26 cellular contexts compared by ENCODE assay signal in genomic region chr1:243218059-243218458, GRCh38.
"Had no signal": no experiment of that assay in that cellular context is flagged by ENCODE, and none has a peak within 500 bp of the region (broad histone marks: within the 10 kb centered on the region; RNA-seq: fewer than 3 reads in every experiment).

No MANE protein-coding gene starts in this region.

- H3K9me3 Mint-ChIP-seq: activated naive CD8-positive, alpha-beta T cell treated with anti-CD3 and anti-CD28 coated beads, Interleukin-2, amount 50 U/mL, for 24 hours; activated T-cell treated with anti-CD3 and anti-CD28 coated beads, Interleukin-2, amount 50 U/mL, for 24 hours; activated T-helper 1 cell treated with anti-CD3 and anti-CD28 coated beads, Interleukin-12 subunit alpha, Interleukin-12 subunit beta, Interleukin-2, Interleukin-4 antibody, amounts not matched to agents 30 ng/mL and 10 ng/mL and 1 ng/mL, durations not matched to agents 14 hours and 24 hours and 36 hours had no signal

- H3K27me3 Mint-ChIP-seq: activated B cell treated with CpG ODN at 0.5 μM for 24 hours; activated CD4-positive, alpha-beta T cell treated with anti-CD3 and anti-CD28 coated beads, Interleukin-2, amount 10 ng/mL, durations not matched to agents 24 days and 14 days; activated CD8-positive, alpha-beta memory T cell treated with anti-CD3 and anti-CD28 coated beads, Interleukin-2, amount 10 ng/mL, durations not matched to agents 7 days and 5 days; activated naive CD8-positive, alpha-beta T cell treated with anti-CD3 and anti-CD28 coated beads, Interleukin-2, amount 50 U/mL, for 24 hours; activated T-cell treated with anti-CD3 and anti-CD28 coated beads, Interleukin-2, amount 50 U/mL, for 24 hours; T-helper 17 cell had no signal

- H3K27me3 ChIP-seq: ascending aorta, body of pancreas, Peyer's patch had no signal

- H3K27ac Mint-ChIP-seq: activated B cell treated with CpG ODN at 0.5 μM for 24 hours; activated CD4-positive, alpha-beta T cell treated with anti-CD3 and anti-CD28 coated beads, Interleukin-2, amount 10 ng/mL, durations not matched to agents 24 days and 14 days; activated CD8-positive, alpha-beta memory T cell treated with anti-CD3 and anti-CD28 coated beads, Interleukin-2, amount 10 ng/mL, durations not matched to agents 7 days and 5 days; activated naive CD4-positive, alpha-beta T cell treated with anti-CD3 and anti-CD28 coated beads, Interleukin-2, amount 50 U/mL, for 72 hours; activated naive CD8-positive, alpha-beta T cell treated with anti-CD3 and anti-CD28 coated beads, Interleukin-2, amount 50 U/mL, for 24 hours; activated T-cell treated with anti-CD3 and anti-CD28 coated beads, Interleukin-2, amount 50 U/mL, for 24 hours; activated T-helper 1 cell treated with anti-CD3 and anti-CD28 coated beads, Interleukin-12 subunit alpha, Interleukin-12 subunit beta, Interleukin-2, Interleukin-4 antibody, amounts not matched to agents 30 ng/mL and 10 ng/mL and 1 ng/mL, durations not matched to agents 14 hours and 24 hours and 36 hours; T-helper 17 cell had no signal

- H3K9ac ChIP-seq: KMS-11 had no signal

- DNase-seq: activated B cell treated with CpG ODN at 0.5 μM for 24 hours; activated CD4-positive, alpha-beta T cell treated with anti-CD3 and anti-CD28 coated beads for 1 hour; activated CD4-positive, alpha-beta T cell treated with anti-CD3 and anti-CD28 coated beads, Interleukin-2, amount 10 ng/mL, durations not matched to agents 24 days and 14 days; activated CD4-positive, alpha-beta T cell treated with anti-CD3 and anti-CD28 coated beads, Interleukin-2, amount 50 U/mL, for 48 hours; activated CD8-positive, alpha-beta memory T cell treated with anti-CD3 and anti-CD28 coated beads, Interleukin-2, amount 10 ng/mL, durations not matched to agents 7 days and 5 days; activated effector memory CD4-positive, alpha-beta T cell treated with anti-CD3 and anti-CD28 coated beads, Interleukin-2, amount 50 U/mL, for 16 hours; activated naive CD4-positive, alpha-beta T cell treated with Interleukin-2 at 50 U/mL for 16 hours; activated naive CD8-positive, alpha-beta T cell treated with anti-CD3 and anti-CD28 coated beads, Interleukin-2, amount 50 U/mL, for 24 hours; activated T-cell treated with anti-CD3 and anti-CD28 coated beads, Interleukin-2, amount 50 U/mL, for 24 hours; amniotic stem cell; body of pancreas; NCI-H1092; NCI-H1417 treated with DMSO at 0.1 percent for 48 hours; NCI-H1694 treated with DMSO at 0.1 percent for 48 hours; NCI-H2081 treated with DMSO at 0.1 percent for 48 hours; NCI-H446; NCI-H524; Peyer's patch; SHP77; T-helper 17 cell; T-helper 9 cell had no signal

- H3K9me3 ChIP-seq: ascending aorta, body of pancreas, Peyer's patch had no signal

- H3K4me3 ChIP-seq: ascending aorta, body of pancreas, Peyer's patch had no signal

- H3K4me1 ChIP-seq: ascending aorta, body of pancreas, Peyer's patch had no signal

- H3K4me3 Mint-ChIP-seq: activated B cell treated with CpG ODN at 0.5 μM for 24 hours; activated CD4-positive, alpha-beta T cell treated with anti-CD3 and anti-CD28 coated beads, Interleukin-2, amount 10 ng/mL, durations not matched to agents 24 days and 14 days; activated CD8-positive, alpha-beta memory T cell treated with anti-CD3 and anti-CD28 coated beads, Interleukin-2, amount 10 ng/mL, durations not matched to agents 7 days and 5 days; activated naive CD8-positive, alpha-beta T cell treated with anti-CD3 and anti-CD28 coated beads, Interleukin-2, amount 50 U/mL, for 24 hours; activated T-cell treated with anti-CD3 and anti-CD28 coated beads, Interleukin-2, amount 50 U/mL, for 24 hours; activated T-helper 1 cell treated with anti-CD3 and anti-CD28 coated beads, Interleukin-12 subunit alpha, Interleukin-12 subunit beta, Interleukin-2, Interleukin-4 antibody, amounts not matched to agents 30 ng/mL and 10 ng/mL and 1 ng/mL, durations not matched to agents 14 hours and 24 hours and 36 hours; T-helper 17 cell had no signal

- H3K27ac ChIP-seq: ascending aorta, body of pancreas, KMS-11, Peyer's patch, RWPE1 had no signal

- H3K4me2 ChIP-seq: KMS-11 had no signal

- H3K4me1 Mint-ChIP-seq: activated CD4-positive, alpha-beta T cell treated with anti-CD3 and anti-CD28 coated beads, Interleukin-2, amount 10 ng/mL, durations not matched to agents 24 days and 14 days; activated CD8-positive, alpha-beta memory T cell treated with anti-CD3 and anti-CD28 coated beads, Interleukin-2, amount 10 ng/mL, durations not matched to agents 7 days and 5 days; T-helper 17 cell had no signal
